In the genomic region with DNA sequence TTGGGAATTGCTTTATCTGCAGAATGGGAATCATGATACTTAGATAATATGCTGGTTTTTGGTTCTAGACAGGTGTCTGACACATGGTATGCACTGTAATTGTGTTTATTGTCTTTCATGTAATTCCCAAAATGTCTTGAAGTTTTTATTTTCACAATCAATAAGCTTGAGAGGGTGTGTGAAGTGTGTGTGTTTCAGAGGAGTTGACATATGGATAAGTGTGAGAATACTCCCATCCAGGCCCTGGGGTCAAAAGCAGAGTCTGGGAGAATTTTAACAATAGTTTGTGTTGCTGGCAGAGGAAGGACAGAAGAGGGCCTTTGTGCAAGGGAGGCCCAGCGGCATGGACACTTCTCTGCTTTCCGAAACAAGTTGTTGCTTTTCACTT, we compare ENCODE assay signal across 21 cellular contexts. TPM values are rescaled to one million over a fixed set of nuclear protein-coding genes. Genes with fewer than 3 reads are reported as not detected.
"Had no signal": no experiment of that assay in that cellular context is flagged by ENCODE, and none has a peak within 500 bp of the region (broad histone marks: within the 10 kb centered on the region; RNA-seq: fewer than 3 reads in every experiment).

No MANE protein-coding gene starts in this region.

- H3K36me3 ChIP-seq: colonic mucosa, transverse colon had no signal

- H3K9me3 ChIP-seq: colonic mucosa, transverse colon had no signal

- H3K4me1 ChIP-seq: colonic mucosa had no signal

- H3K36me3 Mint-ChIP-seq: natural killer cell treated with Interleukin-12 subunit alpha and Interleukin-12 subunit beta and Interleukin-15 and Interleukin-18, amount 100 ng/mL, for 72 hours had no signal

- H3K4me3 Mint-ChIP-seq: activated CD4-positive, alpha-beta T cell treated with anti-CD3 and anti-CD28 coated beads, Interleukin-2, amount 10 ng/mL, durations not matched to agents 7 days and 5 days; activated CD8-positive, alpha-beta T cell treated with anti-CD3 and anti-CD28 coated beads, Interleukin-2, amount 10 ng/mL, durations not matched to agents 7 days and 5 days; activated naive CD8-positive, alpha-beta T cell treated with anti-CD3 and anti-CD28 coated beads, Interleukin-2, amount 50 U/mL, for 24 hours; activated T-cell treated with anti-CD3 and anti-CD28 coated beads, Interleukin-2, amount 50 U/mL, for 24 hours; central memory CD8-positive, alpha-beta T cell; natural killer cell treated with Interleukin-12 subunit alpha and Interleukin-12 subunit beta and Interleukin-15 and Interleukin-18, amount 100 ng/mL, for 72 hours; T-helper 1 cell treated with Interleukin-12 subunit alpha and Interleukin-12 subunit beta and Interleukin-4 antibody, amounts not matched to agents 30 μg/mL and 1 μg/mL, for 36 hours had no signal

- H3K27ac Mint-ChIP-seq: activated CD4-positive, alpha-beta T cell treated with anti-CD3 and anti-CD28 coated beads, Interleukin-2, amount 10 ng/mL, durations not matched to agents 7 days and 5 days; activated CD8-positive, alpha-beta T cell treated with anti-CD3 and anti-CD28 coated beads, Interleukin-2, amount 10 ng/mL, durations not matched to agents 7 days and 5 days; activated naive CD8-positive, alpha-beta T cell treated with anti-CD3 and anti-CD28 coated beads, Interleukin-2, amount 50 U/mL, for 24 hours; activated T-cell treated with anti-CD3 and anti-CD28 coated beads, Interleukin-2, amount 50 U/mL, for 24 hours; activated T-helper 2 cell treated with anti-CD3 and anti-CD28 coated beads, Interferon-gamma antibody, Interleukin-2, Interleukin-4, amounts not matched to agents 10 μg/mL and 5 μg/mL and 100 μg/mL, durations not matched to agents 14 hours and 24 hours and 36 hours; natural killer cell treated with Interleukin-12 subunit alpha and Interleukin-12 subunit beta and Interleukin-15 and Interleukin-18, amount 100 ng/mL, for 72 hours; T-helper 1 cell treated with Interleukin-12 subunit alpha and Interleukin-12 subunit beta and Interleukin-4 antibody, amounts not matched to agents 30 μg/mL and 1 μg/mL, for 36 hours had no signal

- DNase-seq: activated CD4-positive, alpha-beta T cell treated with anti-CD3 and anti-CD28 coated beads, Interleukin-2, amount 10 ng/mL, durations not matched to agents 7 days and 5 days; activated CD8-positive, alpha-beta T cell treated with anti-CD3 and anti-CD28 coated beads, Interleukin-2, amount 10 ng/mL, durations not matched to agents 7 days and 5 days; activated naive CD4-positive, alpha-beta T cell treated with Interleukin-2 at 50 U/mL for 16 hours; activated naive CD8-positive, alpha-beta T cell treated with anti-CD3 and anti-CD28 coated beads, Interleukin-2, amount 50 U/mL, for 24 hours; activated T-cell treated with anti-CD3 and anti-CD28 coated beads, Interleukin-2, amount 50 U/mL, for 24 hours; anterior cingulate cortex; colonic mucosa; hippocampal formation; nucleus accumbens; posterior cingulate gyrus; stimulated activated CD4-positive, alpha-beta T cell treated with anti-CD3 and anti-CD28 coated beads, Interleukin-2, amount 100 ng/mL, for 24 hours; stimulated activated naive CD8-positive, alpha-beta T cell treated with anti-CD3 and anti-CD28 coated beads, Interleukin-15, Interleukin-2, amounts not matched to agents 100 U/mL and 50 U/mL, for 24 hours; substantia nigra; transverse colon had no signal

- H3K4me3 ChIP-seq: colonic mucosa, lung, transverse colon had no signal

- H3K9me3 Mint-ChIP-seq: activated CD4-positive, alpha-beta T cell treated with anti-CD3 and anti-CD28 coated beads, Interleukin-2, amount 10 ng/mL, durations not matched to agents 7 days and 5 days; activated naive CD8-positive, alpha-beta T cell treated with anti-CD3 and anti-CD28 coated beads, Interleukin-2, amount 50 U/mL, for 24 hours; activated T-cell treated with anti-CD3 and anti-CD28 coated beads, Interleukin-2, amount 50 U/mL, for 24 hours; activated T-helper 2 cell treated with anti-CD3 and anti-CD28 coated beads, Interferon-gamma antibody, Interleukin-2, Interleukin-4, amounts not matched to agents 10 μg/mL and 5 μg/mL and 100 μg/mL, durations not matched to agents 14 hours and 24 hours and 36 hours; central memory CD8-positive, alpha-beta T cell; natural killer cell treated with Interleukin-12 subunit alpha and Interleukin-12 subunit beta and Interleukin-15 and Interleukin-18, amount 100 ng/mL, for 72 hours; T-helper 1 cell treated with Interleukin-12 subunit alpha and Interleukin-12 subunit beta and Interleukin-4 antibody, amounts not matched to agents 30 μg/mL and 1 μg/mL, for 36 hours had no signal

- H3K27ac ChIP-seq: colonic mucosa, transverse colon had no signal

- ATAC-seq: activated CD4-positive, CD25-positive, alpha-beta regulatory T cell treated with anti-CD3 and anti-CD28 coated beads, Interleukin-2, amount 50 U/mL, for 24 hours; activated CD8-positive, alpha-beta T cell treated with anti-CD3 and anti-CD28 coated beads, Interleukin-2, amount 10 ng/mL, durations not matched to agents 7 days and 5 days; activated naive CD8-positive, alpha-beta T cell treated with anti-CD3 and anti-CD28 coated beads, Interleukin-2, amount 50 U/mL, for 24 hours; esophagus mucosa; natural killer cell treated with Interleukin-12 subunit alpha and Interleukin-12 subunit beta and Interleukin-15 and Interleukin-18, amount 100 ng/mL, for 72 hours; stimulated activated naive CD8-positive, alpha-beta T cell treated with anti-CD3 and anti-CD28 coated beads, Interleukin-15, Interleukin-2, amounts not matched to agents 100 U/mL and 50 U/mL, for 24 hours had no signal

RNA-seq across cellular contexts. Expression of gene PRDM6, which starts 8.4 kb away (rescaled TPM):
- total RNA-seq: activated CD4-positive, alpha-beta T cell treated with anti-CD3 and anti-CD28 coated beads, Interleukin-2, amount 10 ng/mL, durations not matched to agents 7 days and 5 days; activated CD8-positive, alpha-beta T cell treated with anti-CD3 and anti-CD28 coated beads, Interleukin-2, amount 10 ng/mL, durations not matched to agents 7 days and 5 days; activated T-helper 2 cell treated with anti-CD3 and anti-CD28 coated beads, Interferon-gamma antibody, Interleukin-2, Interleukin-4, amounts not matched to agents 10 μg/mL and 5 μg/mL and 100 μg/mL, durations not matched to agents 14 hours and 24 hours and 36 hours; natural killer cell treated with Interleukin-12 subunit alpha and Interleukin-12 subunit beta and Interleukin-15 and Interleukin-18, amount 100 ng/mL, for 72 hours had no signal
